In genomic region chr12:38316391-38317129, GRCh38 we compare ENCODE assay signal across 8 cellular contexts. TPM values are rescaled to one million over a fixed set of nuclear protein-coding genes. Genes with fewer than 3 reads are reported as not detected.
DNase-seq lines count a peak whose midpoint lies in the region; ATAC-seq and TF ChIP-seq lines count a peak whose summit lies in the region.

Gene ALG10B, plus strand, starts transcription at chr12:38316774. Its CDS starts 120 bp downstream, at chr12:38316894.

- 0 to 1% methylated on average over 42 of the region's 42 CpGs for WGBS in upper lobe of left lung, 2 donors

- peaks cover 13% of the 10 kb centered on the region for H3K4me1 Mint-ChIP-seq in activated naive CD8-positive, alpha-beta T cell treated with anti-CD3 and anti-CD28 coated beads, Interleukin-2, amount 50 U/mL, for 24 hours

- H3K9me3 Mint-ChIP-seq in activated naive CD8-positive, alpha-beta T cell treated with anti-CD3 and anti-CD28 coated beads, Interleukin-2, amount 50 U/mL, for 24 hours = no peaks in the 10 kb centered on the region

- H3K27me3 ChIP-seq in cardiac muscle cell = no peaks in the 10 kb centered on the region
- H3K27me3 ChIP-seq in upper lobe of left lung = no peaks in the 10 kb centered on the region

- TF ChIP-seq POLR2A in upper lobe of left lung (IDR thresholded peaks at IDR 0.05) = peak in 2 of 4 donors; percentile 23 to 47

- peak within 1 kb of the TSS; percentile 94 for H3K4me3 Mint-ChIP-seq in activated naive CD8-positive, alpha-beta T cell treated with anti-CD3 and anti-CD28 coated beads, Interleukin-2, amount 50 U/mL, for 24 hours

- H3K27me3 Mint-ChIP-seq in activated naive CD8-positive, alpha-beta T cell treated with anti-CD3 and anti-CD28 coated beads, Interleukin-2, amount 50 U/mL, for 24 hours = no peaks in the 10 kb centered on the region

- peak; percentile 78 for DNase-seq in GM12864 (ENCODE audit: low read depth)
- peak; percentile 97 for DNase-seq in NCI-H1092 (lab: John Stamatoyannopoulos, UW)
- DNase-seq in SW 1271 (lab: John Stamatoyannopoulos, UW) = peak; percentile 83 to 91
- peak; percentile 90 for DNase-seq in activated naive CD8-positive, alpha-beta T cell treated with anti-CD3 and anti-CD28 coated beads, Interleukin-2, amount 50 U/mL, for 24 hours
- peak; percentile 93 to 98 for DNase-seq in cardiac muscle cell (ENCODE audit: low read depth in 1 of 2, low spot score in 1 of 2)
- DNase-seq in pons (ENCODE audit: low spot score) = peak; percentile 97
- DNase-seq in upper lobe of left lung = peak; percentile 91 to 93

- peak; percentile 100 for ATAC-seq in HG02610 (IDR thresholded peaks at IDR 0.05; ENCODE audit: unreplicated experiment)
- peak; percentile 100 for ATAC-seq in activated naive CD8-positive, alpha-beta T cell treated with anti-CD3 and anti-CD28 coated beads, Interleukin-2, amount 50 U/mL, for 24 hours
- ATAC-seq in upper lobe of left lung (ENCODE audit: low FRiP score in 2 of 2) = peak; percentile 99 to 100

- no peaks in the 10 kb centered on the region for H3K4me1 ChIP-seq in cardiac muscle cell (ENCODE audit: low read depth)
- H3K4me1 ChIP-seq in upper lobe of left lung = peaks cover 0 to 10% (median 8%) of the 10 kb centered on the region in 4 donors

- TF ChIP-seq CTCF in GM12864 (IDR thresholded peaks at IDR 0.05; ENCODE audit: low read depth, low read length, missing control alignments) (peak; percentile 54), cardiac muscle cell (IDR thresholded peaks at IDR 0.05; ENCODE audit: low read depth, low read length) (peak; percentile 61), upper lobe of left lung (IDR thresholded peaks at IDR 0.05) (peak in 5 of 6 experiments; percentile 26 to 68 (median 49))

- no peaks in the 10 kb centered on the region for H3K9me3 ChIP-seq in cardiac muscle cell (ENCODE audit: low read depth)
- no peaks in the 10 kb centered on the region for H3K9me3 ChIP-seq in upper lobe of left lung

- peak in 1 of 4 donors; percentile 49 for TF ChIP-seq EP300 in upper lobe of left lung (IDR thresholded peaks at IDR 0.05)

- H3K27ac Mint-ChIP-seq in activated naive CD8-positive, alpha-beta T cell treated with anti-CD3 and anti-CD28 coated beads, Interleukin-2, amount 50 U/mL, for 24 hours = peak within 1 kb of the TSS; percentile 90

- peaks cover 4% of the 10 kb centered on the region for H3K36me3 Mint-ChIP-seq in activated naive CD8-positive, alpha-beta T cell treated with anti-CD3 and anti-CD28 coated beads, Interleukin-2, amount 50 U/mL, for 24 hours (ENCODE audit: low read depth)

- H3K4me3 ChIP-seq in GM12864 (ENCODE audit: low read depth, low read length) = peak within 1 kb of the TSS; percentile 50
- H3K4me3 ChIP-seq in cardiac muscle cell = peak within 1 kb of the TSS; percentile 48
- peak within 1 kb of the TSS; percentile 59 to 63 (median 62) for H3K4me3 ChIP-seq in upper lobe of left lung

- H3K36me3 ChIP-seq in cardiac muscle cell (no peaks in the 10 kb centered on the region), upper lobe of left lung (no peaks in the 10 kb centered on the region)

- H3K27ac ChIP-seq in cardiac muscle cell = peak within 1 kb of the TSS; percentile 81
- peak within 1 kb of the TSS; percentile 82 to 90 (median 87) for H3K27ac ChIP-seq in upper lobe of left lung

RNA-seq across cellular contexts. Expression of gene ALG10B, which starts in this region (rescaled TPM):
- total RNA-seq in cardiac muscle cell = 3.9 and 5.9 TPM in 2 replicates
- 1.1 TPM in 2 replicates for polyA plus RNA-seq in cardiac muscle cell
- total RNA-seq in upper lobe of left lung = 1 to 10 TPM; 2.1 to 9.9 (median 6.8) TPM

Comparison
In these comparisons a context has a peak if more than half of its experiments do, and no peak if none do; other contexts are left out.
1. Peak in every context shown above with its lines: DNase-seq, ATAC-seq, H3K4me3 ChIP-seq and H3K27ac ChIP-seq.